ENCODE assay signal across 1 cellular context in genomic region chr12:67648306-67649164, GRCh38.
TF ChIP-seq lines count a peak whose summit lies in the region.

Gene DYRK2, plus strand, starts transcription at chr12:67648745. Its CDS starts 389 bp downstream, at chr12:67649134.

TF ChIP-seq in HepG2, 621 proteins besides CTCF, POLR2A, EP300 and RAD21 (continued from another document and continues in another):
- TF ChIP-seq, protein P1, sequence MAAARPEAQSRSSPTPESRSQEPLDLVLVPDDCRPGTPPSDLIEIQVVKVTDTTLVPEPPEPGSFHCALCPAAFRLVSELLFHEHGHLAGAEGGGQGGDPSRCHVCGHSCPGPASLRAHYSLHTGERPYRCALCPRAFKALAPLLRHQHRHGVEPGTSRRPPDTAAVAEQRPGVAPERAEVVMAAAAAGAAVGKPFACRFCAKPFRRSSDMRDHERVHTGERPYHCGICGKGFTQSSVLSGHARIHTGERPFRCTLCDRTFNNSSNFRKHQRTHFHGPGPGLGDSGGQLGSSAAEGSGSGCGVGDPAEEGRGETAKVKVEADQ (CRISPR knock-in tag; IDR thresholded peaks at IDR 0.05; ENCODE audit: borderline replicate concordance): peak; percentile 17; the same call in 1 of the 2 replicates
- TF ChIP-seq ZNF138 (CRISPR knock-in tag; IDR thresholded peaks at IDR 0.05; ENCODE audit: low read depth) (0 out of 2 replicates have a peak, but pooled peaks have one; percentile 30), PCBP2 (optimal IDR thresholded peaks at IDR 0.05; ENCODE audit: low read depth, low read length, poor library complexity, severe bottlenecking) (no peak), SMAD3 (CRISPR knock-in tag; IDR thresholded peaks at IDR 0.05) (no peak), ZNF274 (CRISPR knock-in tag; IDR thresholded peaks at IDR 0.05) (no peak), KDM3A (CRISPR knock-in tag; IDR thresholded peaks at IDR 0.05; ENCODE audit: low read depth) (no peak), NR1H2 (CRISPR knock-in tag; IDR thresholded peaks at IDR 0.05; ENCODE audit: borderline replicate concordance, low read depth) (no peak), SRY (CRISPR knock-in tag; IDR thresholded peaks at IDR 0.05) (no peak), NKX3-1 (CRISPR knock-in tag; IDR thresholded peaks at IDR 0.05) (no peak), PHF8 (CRISPR knock-in tag; IDR thresholded peaks at IDR 0.05) (peak; percentile 72), ZBTB46 (CRISPR knock-in tag; IDR thresholded peaks at IDR 0.05; ENCODE audit: borderline replicate concordance) (no peak), HOXA3 (CRISPR knock-in tag; IDR thresholded peaks at IDR 0.05) (0 out of 2 replicates have a peak, but pooled peaks have one; percentile 45), BCL6 (CRISPR knock-in tag; IDR thresholded peaks at IDR 0.05) (no peak), ZNF251 (CRISPR knock-in tag; IDR thresholded peaks at IDR 0.05) (no peak), REPIN1 (CRISPR knock-in tag; IDR thresholded peaks at IDR 0.05; ENCODE audit: borderline replicate concordance, low read depth) (0 out of 2 replicates have a peak, but pooled peaks have one; percentile 6), ZNF713 (CRISPR knock-in tag; IDR thresholded peaks at IDR 0.05) (no peak), NFIB (CRISPR knock-in tag; IDR thresholded peaks at IDR 0.05; ENCODE audit: borderline replicate concordance) (no peak), IRX3 (CRISPR knock-in tag; IDR thresholded peaks at IDR 0.05; ENCODE audit: borderline replicate concordance, low read depth) (no peak), ZIK1 (CRISPR knock-in tag; IDR thresholded peaks at IDR 0.05; ENCODE audit: borderline replicate concordance, low read depth) (no peak), ZNF383 (CRISPR knock-in tag; IDR thresholded peaks at IDR 0.05; ENCODE audit: borderline replicate concordance) (no peak), MIER3 (CRISPR knock-in tag; IDR thresholded peaks at IDR 0.05; ENCODE audit: borderline replicate concordance) (no peak), GATAD2A (CRISPR knock-in tag; IDR thresholded peaks at IDR 0.05) (no peak), KDM4B (CRISPR knock-in tag; IDR thresholded peaks at IDR 0.05) (no peak), CSRNP1 (CRISPR knock-in tag; IDR thresholded peaks at IDR 0.05) (no peak), ZNF558 (CRISPR knock-in tag; IDR thresholded peaks at IDR 0.05; ENCODE audit: borderline replicate concordance) (peak; percentile 48; the same call in 1 of the 2 replicates), ZSCAN21 (CRISPR knock-in tag; IDR thresholded peaks at IDR 0.05; ENCODE audit: borderline replicate concordance) (peak; percentile 14; the same call in 1 of the 2 replicates), ZBTB3 (CRISPR knock-in tag; IDR thresholded peaks at IDR 0.05; ENCODE audit: borderline replicate concordance, low read depth) (no peak), TBX2 (CRISPR knock-in tag; IDR thresholded peaks at IDR 0.05; ENCODE audit: borderline replicate concordance) (no peak), NCOA5 (CRISPR knock-in tag; IDR thresholded peaks at IDR 0.05) (no peak), ZNF660 (CRISPR knock-in tag; IDR thresholded peaks at IDR 0.05; ENCODE audit: borderline replicate concordance, low read depth) (no peak), RARG (CRISPR knock-in tag; IDR thresholded peaks at IDR 0.05; ENCODE audit: low read depth) (no peak), ZNF788 (CRISPR knock-in tag; IDR thresholded peaks at IDR 0.05; ENCODE audit: borderline replicate concordance) (0 out of 2 replicates have a peak, but pooled peaks have one; percentile 15), KLF12 (CRISPR knock-in tag; IDR thresholded peaks at IDR 0.05; ENCODE audit: borderline replicate concordance) (0 out of 2 replicates have a peak, but pooled peaks have one; percentile 25), HMGA1 (CRISPR knock-in tag; conservative IDR thresholded peaks at IDR 0.05) (no peak)
- TF ChIP-seq, protein P2, sequence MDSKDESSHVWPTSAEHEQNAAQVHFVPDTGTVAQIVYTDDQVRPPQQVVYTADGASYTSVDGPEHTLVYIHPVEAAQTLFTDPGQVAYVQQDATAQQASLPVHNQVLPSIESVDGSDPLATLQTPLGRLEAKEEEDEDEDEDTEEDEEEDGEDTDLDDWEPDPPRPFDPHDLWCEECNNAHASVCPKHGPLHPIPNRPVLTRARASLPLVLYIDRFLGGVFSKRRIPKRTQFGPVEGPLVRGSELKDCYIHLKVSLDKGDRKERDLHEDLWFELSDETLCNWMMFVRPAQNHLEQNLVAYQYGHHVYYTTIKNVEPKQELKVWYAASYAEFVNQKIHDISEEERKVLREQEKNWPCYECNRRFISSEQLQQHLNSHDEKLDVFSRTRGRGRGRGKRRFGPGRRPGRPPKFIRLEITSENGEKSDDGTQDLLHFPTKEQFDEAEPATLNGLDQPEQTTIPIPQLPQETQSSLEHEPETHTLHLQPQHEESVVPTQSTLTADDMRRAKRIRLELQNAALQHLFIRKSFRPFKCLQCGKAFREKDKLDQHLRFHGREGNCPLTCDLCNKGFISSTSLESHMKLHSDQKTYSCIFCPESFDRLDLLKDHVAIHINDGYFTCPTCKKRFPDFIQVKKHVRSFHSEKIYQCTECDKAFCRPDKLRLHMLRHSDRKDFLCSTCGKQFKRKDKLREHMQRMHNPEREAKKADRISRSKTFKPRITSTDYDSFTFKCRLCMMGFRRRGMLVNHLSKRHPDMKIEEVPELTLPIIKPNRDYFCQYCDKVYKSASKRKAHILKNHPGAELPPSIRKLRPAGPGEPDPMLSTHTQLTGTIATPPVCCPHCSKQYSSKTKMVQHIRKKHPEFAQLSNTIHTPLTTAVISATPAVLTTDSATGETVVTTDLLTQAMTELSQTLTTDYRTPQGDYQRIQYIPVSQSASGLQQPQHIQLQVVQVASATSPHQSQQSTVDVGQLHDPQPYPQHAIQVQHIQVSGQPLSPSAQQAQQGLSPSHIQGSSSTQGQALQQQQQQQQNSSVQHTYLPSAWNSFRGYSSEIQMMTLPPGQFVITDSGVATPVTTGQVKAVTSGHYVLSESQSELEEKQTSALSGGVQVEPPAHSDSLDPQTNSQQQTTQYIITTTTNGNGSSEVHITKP (CRISPR knock-in tag; IDR thresholded peaks at IDR 0.05; ENCODE audit: low read depth): no peak
- TF ChIP-seq, protein P3, sequence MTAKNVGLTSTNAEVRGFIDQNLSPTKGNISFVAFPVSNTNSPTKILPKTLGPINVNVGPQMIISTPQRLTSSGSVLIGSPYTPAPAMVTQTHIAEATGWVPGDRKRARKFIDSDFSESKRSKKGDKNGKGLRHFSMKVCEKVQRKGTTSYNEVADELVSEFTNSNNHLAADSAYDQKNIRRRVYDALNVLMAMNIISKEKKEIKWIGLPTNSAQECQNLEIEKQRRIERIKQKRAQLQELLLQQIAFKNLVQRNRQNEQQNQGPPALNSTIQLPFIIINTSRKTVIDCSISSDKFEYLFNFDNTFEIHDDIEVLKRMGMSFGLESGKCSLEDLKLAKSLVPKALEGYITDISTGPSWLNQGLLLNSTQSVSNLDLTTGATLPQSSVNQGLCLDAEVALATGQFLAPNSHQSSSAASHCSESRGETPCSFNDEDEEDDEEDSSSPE (CRISPR knock-in tag; IDR thresholded peaks at IDR 0.05): no peak
- TF ChIP-seq, protein P4, sequence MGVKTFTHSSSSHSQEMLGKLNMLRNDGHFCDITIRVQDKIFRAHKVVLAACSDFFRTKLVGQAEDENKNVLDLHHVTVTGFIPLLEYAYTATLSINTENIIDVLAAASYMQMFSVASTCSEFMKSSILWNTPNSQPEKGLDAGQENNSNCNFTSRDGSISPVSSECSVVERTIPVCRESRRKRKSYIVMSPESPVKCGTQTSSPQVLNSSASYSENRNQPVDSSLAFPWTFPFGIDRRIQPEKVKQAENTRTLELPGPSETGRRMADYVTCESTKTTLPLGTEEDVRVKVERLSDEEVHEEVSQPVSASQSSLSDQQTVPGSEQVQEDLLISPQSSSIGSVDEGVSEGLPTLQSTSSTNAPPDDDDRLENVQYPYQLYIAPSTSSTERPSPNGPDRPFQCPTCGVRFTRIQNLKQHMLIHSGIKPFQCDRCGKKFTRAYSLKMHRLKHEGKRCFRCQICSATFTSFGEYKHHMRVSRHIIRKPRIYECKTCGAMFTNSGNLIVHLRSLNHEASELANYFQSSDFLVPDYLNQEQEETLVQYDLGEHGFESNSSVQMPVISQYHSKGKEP (CRISPR knock-in tag; IDR thresholded peaks at IDR 0.05): peak; percentile 59; the same call in 1 of the 2 replicates
- TF ChIP-seq, protein P5, sequence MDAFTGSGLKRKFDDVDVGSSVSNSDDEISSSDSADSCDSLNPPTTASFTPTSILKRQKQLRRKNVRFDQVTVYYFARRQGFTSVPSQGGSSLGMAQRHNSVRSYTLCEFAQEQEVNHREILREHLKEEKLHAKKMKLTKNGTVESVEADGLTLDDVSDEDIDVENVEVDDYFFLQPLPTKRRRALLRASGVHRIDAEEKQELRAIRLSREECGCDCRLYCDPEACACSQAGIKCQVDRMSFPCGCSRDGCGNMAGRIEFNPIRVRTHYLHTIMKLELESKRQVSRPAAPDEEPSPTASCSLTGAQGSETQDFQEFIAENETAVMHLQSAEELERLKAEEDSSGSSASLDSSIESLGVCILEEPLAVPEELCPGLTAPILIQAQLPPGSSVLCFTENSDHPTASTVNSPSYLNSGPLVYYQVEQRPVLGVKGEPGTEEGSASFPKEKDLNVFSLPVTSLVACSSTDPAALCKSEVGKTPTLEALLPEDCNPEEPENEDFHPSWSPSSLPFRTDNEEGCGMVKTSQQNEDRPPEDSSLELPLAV (CRISPR knock-in tag; conservative IDR thresholded peaks at IDR 0.05; ENCODE audit: low read depth): 0 out of 2 replicates have a peak, but pooled peaks have one; percentile 30
- TF ChIP-seq, protein P6, sequence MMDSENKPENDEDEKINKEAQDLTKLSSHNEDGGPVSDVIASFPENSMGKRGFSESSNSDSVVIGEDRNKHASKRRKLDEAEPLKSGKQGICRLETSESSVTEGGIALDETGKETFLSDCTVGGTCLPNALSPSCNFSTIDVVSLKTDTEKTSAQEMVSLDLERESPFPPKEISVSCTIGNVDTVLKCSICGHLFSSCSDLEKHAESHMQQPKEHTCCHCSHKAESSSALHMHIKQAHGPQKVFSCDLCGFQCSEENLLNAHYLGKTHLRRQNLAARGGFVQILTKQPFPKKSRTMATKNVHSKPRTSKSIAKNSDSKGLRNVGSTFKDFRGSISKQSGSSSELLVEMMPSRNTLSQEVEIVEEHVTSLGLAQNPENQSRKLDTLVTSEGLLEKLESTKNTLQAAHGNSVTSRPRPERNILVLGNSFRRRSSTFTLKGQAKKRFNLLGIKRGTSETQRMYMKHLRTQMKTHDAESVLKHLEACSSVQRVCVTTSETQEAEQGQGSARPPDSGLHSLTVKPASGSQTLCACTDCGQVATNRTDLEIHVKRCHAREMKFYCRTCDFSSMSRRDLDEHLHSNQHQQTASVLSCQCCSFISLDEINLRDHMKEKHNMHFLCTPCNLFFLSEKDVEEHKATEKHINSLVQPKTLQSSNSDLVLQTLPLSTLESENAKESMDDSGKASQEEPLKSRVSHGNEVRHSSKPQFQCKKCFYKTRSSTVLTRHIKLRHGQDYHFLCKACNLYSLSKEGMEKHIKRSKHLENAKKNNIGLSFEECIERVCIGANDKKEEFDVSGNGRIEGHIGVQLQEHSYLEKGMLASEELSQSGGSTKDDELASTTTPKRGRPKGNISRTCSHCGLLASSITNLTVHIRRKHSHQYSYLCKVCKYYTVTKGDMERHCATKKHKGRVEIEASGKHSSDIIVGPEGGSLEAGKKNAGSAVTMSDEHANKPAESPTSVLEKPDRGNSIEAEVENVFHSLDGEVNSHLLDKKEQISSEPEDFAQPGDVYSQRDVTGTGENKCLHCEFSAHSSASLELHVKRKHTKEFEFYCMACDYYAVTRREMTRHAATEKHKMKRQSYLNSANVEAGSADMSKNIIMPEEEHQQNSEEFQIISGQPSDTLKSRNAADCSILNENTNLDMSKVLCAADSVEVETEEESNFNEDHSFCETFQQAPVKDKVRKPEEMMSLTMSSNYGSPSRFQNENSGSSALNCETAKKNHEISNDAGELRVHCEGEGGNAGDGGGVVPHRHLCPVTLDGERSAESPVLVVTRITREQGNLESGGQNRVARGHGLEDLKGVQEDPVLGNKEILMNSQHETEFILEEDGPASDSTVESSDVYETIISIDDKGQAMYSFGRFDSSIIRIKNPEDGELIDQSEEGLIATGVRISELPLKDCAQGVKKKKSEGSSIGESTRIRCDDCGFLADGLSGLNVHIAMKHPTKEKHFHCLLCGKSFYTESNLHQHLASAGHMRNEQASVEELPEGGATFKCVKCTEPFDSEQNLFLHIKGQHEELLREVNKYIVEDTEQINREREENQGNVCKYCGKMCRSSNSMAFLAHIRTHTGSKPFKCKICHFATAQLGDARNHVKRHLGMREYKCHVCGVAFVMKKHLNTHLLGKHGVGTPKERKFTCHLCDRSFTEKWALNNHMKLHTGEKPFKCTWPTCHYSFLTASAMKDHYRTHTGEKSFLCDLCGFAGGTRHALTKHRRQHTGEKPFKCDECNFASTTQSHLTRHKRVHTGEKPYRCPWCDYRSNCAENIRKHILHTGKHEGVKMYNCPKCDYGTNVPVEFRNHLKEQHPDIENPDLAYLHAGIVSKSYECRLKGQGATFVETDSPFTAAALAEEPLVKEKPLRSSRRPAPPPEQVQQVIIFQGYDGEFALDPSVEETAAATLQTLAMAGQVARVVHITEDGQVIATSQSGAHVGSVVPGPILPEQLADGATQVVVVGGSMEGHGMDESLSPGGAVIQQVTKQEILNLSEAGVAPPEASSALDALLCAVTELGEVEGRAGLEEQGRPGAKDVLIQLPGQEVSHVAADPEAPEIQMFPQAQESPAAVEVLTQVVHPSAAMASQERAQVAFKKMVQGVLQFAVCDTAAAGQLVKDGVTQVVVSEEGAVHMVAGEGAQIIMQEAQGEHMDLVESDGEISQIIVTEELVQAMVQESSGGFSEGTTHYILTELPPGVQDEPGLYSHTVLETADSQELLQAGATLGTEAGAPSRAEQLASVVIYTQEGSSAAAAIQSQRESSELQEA (CRISPR knock-in tag; IDR thresholded peaks at IDR 0.05; ENCODE audit: not compliant biosample characterization): no peak
